In the genomic region with DNA sequence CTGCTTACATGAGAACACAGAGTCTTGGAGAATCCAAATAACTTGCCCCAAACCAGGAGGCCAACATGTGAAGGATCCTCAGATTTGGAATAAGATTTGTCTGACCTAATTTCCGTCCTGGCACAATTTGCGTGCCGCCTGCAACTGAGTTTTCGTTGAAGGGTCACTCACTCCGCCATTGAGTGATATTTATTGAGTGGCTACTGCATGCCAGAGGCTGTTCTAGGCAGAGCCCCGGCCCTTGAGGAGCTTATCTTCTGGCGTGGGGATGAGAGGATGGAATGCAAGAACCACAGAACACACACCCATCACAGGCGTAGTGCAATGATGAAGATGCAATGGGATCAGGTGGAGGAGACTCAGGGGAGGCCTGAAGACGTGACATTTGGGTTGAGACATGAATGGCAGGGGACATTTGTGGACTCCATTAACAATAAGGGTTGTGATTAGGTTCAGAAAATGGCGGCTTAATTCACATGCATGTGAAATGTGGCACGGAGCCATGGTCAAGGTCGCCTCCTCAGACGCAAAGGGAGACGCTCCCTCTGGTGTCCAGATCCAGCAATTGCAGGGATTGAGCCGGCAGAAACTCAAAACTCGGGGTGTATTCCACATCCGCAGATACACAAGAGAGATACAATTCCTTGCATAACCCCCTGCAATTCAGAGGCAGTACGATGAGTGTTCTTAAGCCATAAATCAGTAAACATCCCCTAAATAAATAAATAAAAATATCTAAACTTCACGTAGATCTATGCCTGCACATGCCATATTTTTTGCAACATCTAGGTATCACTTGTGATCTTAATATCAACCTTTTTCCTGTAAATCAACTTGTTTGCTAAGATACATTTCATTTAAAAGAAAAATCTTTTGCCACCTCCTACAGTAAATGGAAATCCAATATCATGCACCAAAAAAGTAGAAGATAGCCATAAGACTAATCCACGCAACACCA, we compare ENCODE assay signal across 8 cellular contexts. TPM values are rescaled to one million over a fixed set of nuclear protein-coding genes. Genes with fewer than 3 reads are reported as not detected.
DNase-seq lines count a peak whose midpoint lies in the region; ATAC-seq and TF ChIP-seq lines count a peak whose summit lies in the region.

No MANE protein-coding gene starts in this region.

- H3K4me1 ChIP-seq in cardiac muscle cell (ENCODE audit: low read depth) (peaks cover 9% of the 10 kb centered on the region), aorta (ENCODE audit: control insufficient read depth in 1 of 2, insufficient read depth in 2 of 2, low read length in 2 of 2) (no peaks in the 10 kb centered on the region)

- H3K4me1 Mint-ChIP-seq in activated naive CD8-positive, alpha-beta T cell treated with anti-CD3 and anti-CD28 coated beads, Interleukin-2, amount 10 ng/mL, durations not matched to agents 7 days and 5 days, result peaks cover 4% of the 10 kb centered on the region
- peaks cover 3% of the 10 kb centered on the region for H3K4me1 Mint-ChIP-seq in progenitor cell of endocrine pancreas (ENCODE audit: low read depth)

- no peaks in the 10 kb centered on the region for H3K36me3 ChIP-seq in cardiac muscle cell
- no peaks in the 10 kb centered on the region for H3K36me3 ChIP-seq in aorta (ENCODE audit: control insufficient read depth in 1 of 2, insufficient read depth in 2 of 2, low read length in 1 of 2)

- TF ChIP-seq CTCF in GM12875 (IDR thresholded peaks at IDR 0.05; ENCODE audit: borderline replicate concordance, insufficient read depth, low read depth, low read length) (peak; percentile 90), cardiac muscle cell (IDR thresholded peaks at IDR 0.05; ENCODE audit: low read depth, low read length) (peak; percentile 94), progenitor cell of endocrine pancreas (IDR thresholded peaks at IDR 0.05; ENCODE audit: unreplicated experiment) (peak; percentile 90)

- H3K27ac Mint-ChIP-seq in activated naive CD8-positive, alpha-beta T cell treated with anti-CD3 and anti-CD28 coated beads, Interleukin-2, amount 10 ng/mL, durations not matched to agents 7 days and 5 days, result no peak overlapping the region
- no peak overlapping the region for H3K27ac Mint-ChIP-seq in progenitor cell of endocrine pancreas

- peak; percentile 50 for ATAC-seq in activated naive CD8-positive, alpha-beta T cell treated with anti-CD3 and anti-CD28 coated beads, Interleukin-2, amount 10 ng/mL, durations not matched to agents 7 days and 5 days (ENCODE audit: low read depth)
- peak; percentile 69 for ATAC-seq in aorta (ENCODE audit: low FRiP score)
- no peak for ATAC-seq in HG03095 (IDR thresholded peaks at IDR 0.05; ENCODE audit: unreplicated experiment)

- intact Hi-C loops in aorta (cut with DNase I), result loop anchor here (2.0 to 5.0 kb wide), 2 partner anchors 189 to 190 kb away; no protein-coding TSS in a partner anchor

- H3K27me3 Mint-ChIP-seq in activated naive CD8-positive, alpha-beta T cell treated with anti-CD3 and anti-CD28 coated beads, Interleukin-2, amount 10 ng/mL, durations not matched to agents 7 days and 5 days, result no peaks in the 10 kb centered on the region
- peaks cover 31% of the 10 kb centered on the region for H3K27me3 Mint-ChIP-seq in progenitor cell of endocrine pancreas

- no peak overlapping the region for H3K27ac ChIP-seq in cardiac muscle cell
- no peak overlapping the region for H3K27ac ChIP-seq in aorta (ENCODE audit: low read depth in 1 of 2, low read length in 2 of 2)

- 57 to 60% methylated on average over 20 of the region's 20 CpGs for WGBS in aorta, 2 donors

- H3K36me3 Mint-ChIP-seq in activated naive CD8-positive, alpha-beta T cell treated with anti-CD3 and anti-CD28 coated beads, Interleukin-2, amount 10 ng/mL, durations not matched to agents 7 days and 5 days, result no peaks in the 10 kb centered on the region
- no peaks in the 10 kb centered on the region for H3K36me3 Mint-ChIP-seq in progenitor cell of endocrine pancreas (ENCODE audit: insufficient read depth)

- H3K9me3 ChIP-seq in cardiac muscle cell (ENCODE audit: low read depth) (no peaks in the 10 kb centered on the region), aorta (ENCODE audit: control insufficient read depth, low read length) (no peaks in the 10 kb centered on the region)

- no peaks in the 10 kb centered on the region for H3K9me3 Mint-ChIP-seq in activated naive CD8-positive, alpha-beta T cell treated with anti-CD3 and anti-CD28 coated beads, Interleukin-2, amount 10 ng/mL, durations not matched to agents 7 days and 5 days
- H3K9me3 Mint-ChIP-seq in progenitor cell of endocrine pancreas (ENCODE audit: low read depth), result no peaks in the 10 kb centered on the region

- no peaks in the 10 kb centered on the region for H3K27me3 ChIP-seq in cardiac muscle cell
- no peaks in the 10 kb centered on the region for H3K27me3 ChIP-seq in aorta (ENCODE audit: control insufficient read depth in 1 of 2, insufficient read depth in 2 of 2, low read length in 1 of 2)

- no peak overlapping the region for H3K4me3 Mint-ChIP-seq in activated naive CD8-positive, alpha-beta T cell treated with anti-CD3 and anti-CD28 coated beads, Interleukin-2, amount 10 ng/mL, durations not matched to agents 7 days and 5 days
- no peak overlapping the region for H3K4me3 Mint-ChIP-seq in progenitor cell of endocrine pancreas (ENCODE audit: low read depth)

- POLR2A ChIA-PET in activated naive CD8-positive, alpha-beta T cell treated with anti-CD3 and anti-CD28 coated beads, Interleukin-2, amount 10 ng/mL, durations not matched to agents 7 days and 5 days (lab: Charles Lee), result no interaction called here

- DNase-seq in NCI-H128 (lab: John Stamatoyannopoulos, UW; ENCODE audit: unreplicated experiment), result peak; percentile 38
- DNase-seq in SKM-1 treated with dmso at 0.1 percent for 144 hours (lab: John Stamatoyannopoulos, UW; ENCODE audit: unreplicated experiment), result peak; percentile 69
- peak; percentile 57 for DNase-seq in activated naive CD8-positive, alpha-beta T cell treated with anti-CD3 and anti-CD28 coated beads, Interleukin-2, amount 10 ng/mL, durations not matched to agents 7 days and 5 days
- DNase-seq in cardiac muscle cell (ENCODE audit: low read depth in 1 of 2, low spot score in 1 of 2), result peak; percentile 84 to 91
- peak; percentile 52 for DNase-seq in progenitor cell of endocrine pancreas (ENCODE audit: low spot score, unreplicated experiment)
- DNase-seq in aorta, result peak; percentile 82 to 87

- H3K4me3 ChIP-seq in GM12875 (ENCODE audit: low read depth, low read length) (no peak overlapping the region), cardiac muscle cell (no peak overlapping the region), aorta (ENCODE audit: low read length in 2 of 2) (no peak overlapping the region)

RNA-seq across cellular contexts. Expression of gene CACNG4, which starts 57.9 kb away (rescaled TPM):
- total RNA-seq in activated naive CD8-positive, alpha-beta T cell treated with anti-CD3 and anti-CD28 coated beads, Interleukin-2, amount 10 ng/mL, durations not matched to agents 7 days and 5 days, result not detected
- total RNA-seq in cardiac muscle cell, result 1.2 and 2.2 TPM in 2 replicates
- 1.2 and 3.0 TPM in 2 replicates for polyA plus RNA-seq in cardiac muscle cell
- 6.5 and 8.7 TPM in 2 replicates for total RNA-seq in progenitor cell of endocrine pancreas
- not detected for total RNA-seq in aorta
- not detected for polyA plus RNA-seq in aorta
